ENCODE assay signal across 8 cellular contexts in genomic region chr11:130827697-130828377, GRCh38.
DNase-seq lines count a peak whose midpoint lies in the region; ATAC-seq and TF ChIP-seq lines count a peak whose summit lies in the region.

No MANE protein-coding gene starts in this region.

- peak overlapping the region; percentile 15; the same call in 1 of the 2 replicates for H3K27ac ChIP-seq in RWPE1

- peak; percentile 81 for TF ChIP-seq CTCF in AG09319 (IDR thresholded peaks at IDR 0.05; ENCODE audit: low read depth, low read length)
- TF ChIP-seq CTCF in RWPE1 (conservative IDR thresholded peaks at IDR 0.05; ENCODE audit: low read depth) = peak; percentile 36
- TF ChIP-seq CTCF in nephron progenitor cell (IDR thresholded peaks at IDR 0.05) = peak; percentile 36

- no peak overlapping the region for H3K27ac Mint-ChIP-seq in nephron progenitor cell

- peaks cover 30% of the 10 kb centered on the region for H3K4me1 Mint-ChIP-seq in nephron progenitor cell

- no peak for TF ChIP-seq POLR2A in erythroblast (IDR thresholded peaks at IDR 0.05; ENCODE audit: low read length)

- H3K9me3 Mint-ChIP-seq in nephron progenitor cell = no peaks in the 10 kb centered on the region

- POLR2A ChIA-PET in RWPE1 (lab: Yijun Ruan, JAX; ENCODE audit: low non-redundant PET) = no interaction called here

- H3K36me3 Mint-ChIP-seq in nephron progenitor cell (ENCODE audit: low read depth) = no peaks in the 10 kb centered on the region

- CTCF ChIA-PET in RWPE1 (lab: Yijun Ruan, JAX) = interaction anchor here (0.6 to 2.0 kb wide), 6 partner anchors 34 to 736 kb away, joined by 3 to 10 read pairs (median 6); no protein-coding TSS in a partner anchor

- ATAC-seq in GM19035 (IDR thresholded peaks at IDR 0.05; ENCODE audit: unreplicated experiment) (peak; percentile 59), GM18520 (IDR thresholded peaks at IDR 0.05; ENCODE audit: unreplicated experiment) (no peak)

- peaks cover 12% of the 10 kb centered on the region for H3K27me3 Mint-ChIP-seq in nephron progenitor cell (ENCODE audit: low read depth, poor library complexity)

- no peak for DNase-seq in AG09319 (ENCODE audit: extremely low read depth, low read depth)
- peak; percentile 68 for DNase-seq in RWPE1 (ENCODE audit: low spot score)
- DNase-seq in erythroblast (lab: John Stamatoyannopoulos, UW) = peak; percentile 49 to 53
- DNase-seq in nephron progenitor cell = peak; percentile 55
- no peak for DNase-seq in NCI-H510A treated with DMSO at 0.1 percent for 48 hours (lab: John Stamatoyannopoulos, UW)
- no peak for DNase-seq in occipital lobe (lab: John Stamatoyannopoulos, UW)

- no peak overlapping the region for H3K4me3 Mint-ChIP-seq in nephron progenitor cell

Comparison
In these comparisons a context has a peak if more than half of its experiments do, and no peak if none do; other contexts are left out.
1. DNase-seq: peak in RWPE1 (single experiment), erythroblast (2 of 2) and nephron progenitor cell (single experiment); none in AG09319 (single experiment), NCI-H510A treated with DMSO at 0.1 percent for 48 hours (single experiment) and occipital lobe (single experiment).
2. Peak in every context shown above with its lines, with median percentiles within 50 percentile points of each other: CTCF ChIP-seq.